In genomic region chr12:127388985-127389384, GRCh38 we compare ENCODE assay signal across 14 cellular contexts.
"Had no signal": no experiment of that assay in that cellular context is flagged by ENCODE, and none has a peak within 500 bp of the region (broad histone marks: within the 10 kb centered on the region; RNA-seq: fewer than 3 reads in every experiment).

No MANE protein-coding gene starts in this region.

- ATAC-seq: left lobe of liver had no signal

- DNase-seq: activated CD4-positive, alpha-beta T cell treated with anti-CD3 and anti-CD28 coated beads, Interleukin-2, amount 10 ng/mL, durations not matched to agents 7 days and 5 days; activated CD4-positive, CD25-positive, alpha-beta regulatory T cell; activated CD8-positive, alpha-beta memory T cell treated with anti-CD3 and anti-CD28 coated beads for 24 hours; activated naive CD4-positive, alpha-beta T cell treated with anti-CD3 and anti-CD28 coated beads, Interleukin-2, amount 10 ng/mL, durations not matched to agents 7 days and 5 days; activated T-cell treated with anti-CD3 and anti-CD28 coated beads for 4 hours; dermis blood vessel endothelial cell; erythroblast; immature natural killer cell; ovary; T-helper 1 cell; thyroid gland; uterus had no signal

- H3K4me2 ChIP-seq: neural progenitor cell had no signal

- H3K9ac ChIP-seq: neural progenitor cell had no signal

- H3K27me3 ChIP-seq: neural progenitor cell, ovary, thyroid gland, uterus had no signal

- H3K9me3 ChIP-seq: ovary, thyroid gland, uterus had no signal

- H3K4me3 ChIP-seq: neural progenitor cell, ovary, thyroid gland, uterus had no signal

- H3K4me1 ChIP-seq: neural progenitor cell, thyroid gland, uterus had no signal

- H3K27ac ChIP-seq: neural progenitor cell, ovary, thyroid gland, uterus had no signal

- H3K36me3 ChIP-seq: neural progenitor cell, ovary, thyroid gland, uterus had no signal

- H2AFZ ChIP-seq: neural progenitor cell had no signal
